8 cellular contexts compared by ENCODE assay signal in the genomic region with DNA sequence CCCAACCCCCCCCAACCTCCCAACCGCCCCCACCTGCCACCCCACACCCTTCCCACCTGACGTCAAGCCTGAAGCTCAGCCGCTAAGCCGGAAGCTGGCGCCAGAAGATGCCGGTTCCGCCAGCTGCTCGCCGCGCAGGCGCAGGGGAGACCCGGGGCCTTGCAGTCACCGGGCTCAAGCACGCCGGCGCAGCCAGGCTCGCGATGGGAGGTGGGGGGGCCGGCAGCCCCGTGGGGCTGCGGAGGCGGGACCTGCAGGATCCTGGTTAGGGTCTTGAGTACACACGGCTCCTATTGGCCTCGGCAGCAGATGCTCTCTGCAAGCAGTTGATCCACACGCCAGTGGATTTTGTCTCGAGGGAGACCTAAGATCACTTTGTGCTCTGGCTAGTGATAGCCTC. TPM values are rescaled to one million over a fixed set of nuclear protein-coding genes. Genes with fewer than 3 reads are reported as not detected.
DNase-seq lines count a peak whose midpoint lies in the region; ATAC-seq, FAIRE-seq and TF ChIP-seq lines count a peak whose summit lies in the region.

A gene (minus strand): TSS at position 109 of the 400 bp plus-strand sequence. CDS start 4,268 bp downstream, outside the sequence.

- peaks cover 52% of the 10 kb centered on the region for H3K79me2 ChIP-seq in DND-41 (ENCODE audit: insufficient read depth, low read length)
- peaks cover 49% of the 10 kb centered on the region for H3K79me2 ChIP-seq in Karpas-422 (ENCODE audit: low read length)
- H3K79me2 ChIP-seq in fibroblast of lung (ENCODE audit: control insufficient read depth, insufficient read depth, low read length): peaks cover 27% of the 10 kb centered on the region

- H4K20me1 ChIP-seq in DND-41 (ENCODE audit: insufficient read depth, low read length): peaks cover 12% of the 10 kb centered on the region; the same call in 1 of the 2 replicates
- peaks cover 3% of the 10 kb centered on the region; the same call in 1 of the 2 replicates for H4K20me1 ChIP-seq in Karpas-422 (ENCODE audit: insufficient read depth, low read depth, low read length)
- H4K20me1 ChIP-seq in fibroblast of lung (ENCODE audit: control insufficient read depth, extremely low read depth, insufficient read depth, low read length): no peaks in the 10 kb centered on the region

- H3K9me3 ChIP-seq in DND-41 (ENCODE audit: insufficient read depth, low read length, severe bottlenecking) (no peaks in the 10 kb centered on the region), Karpas-422 (ENCODE audit: low read length) (no peaks in the 10 kb centered on the region), fibroblast of lung (ENCODE audit: control insufficient read depth, insufficient read depth, low read depth, low read length) (no peaks in the 10 kb centered on the region)
- H3K9me3 ChIP-seq in naive thymus-derived CD4-positive, alpha-beta T cell (ENCODE audit: control insufficient read depth in 2 of 3, low read length in 3 of 3): peaks cover 0 to 5% (median 0%) of the 10 kb centered on the region in 3 experiments

- H3K4me1 ChIP-seq in DND-41 (ENCODE audit: insufficient read depth, low read length) (peaks cover 64% of the 10 kb centered on the region), Karpas-422 (ENCODE audit: low read length) (peaks cover 55% of the 10 kb centered on the region), fibroblast of lung (ENCODE audit: control insufficient read depth, extremely low read depth, insufficient read depth, low read length) (peaks cover 2% of the 10 kb centered on the region)
- peaks cover 33 to 44% of the 10 kb centered on the region in 2 donors for H3K4me1 ChIP-seq in naive thymus-derived CD4-positive, alpha-beta T cell (ENCODE audit: control insufficient read depth in 2 of 2, insufficient read depth in 2 of 2, low read length in 2 of 2)

- H3K9me2 ChIP-seq in Karpas-422 (replicated peaks; ENCODE audit: insufficient read depth, low read length): no peaks in the 10 kb centered on the region

- peak within 1 kb of the TSS; percentile 74 for H3K4me2 ChIP-seq in DND-41 (ENCODE audit: insufficient read depth, low read length)
- H3K4me2 ChIP-seq in Karpas-422 (ENCODE audit: low read depth, low read length, poor library complexity, severe bottlenecking): peak within 1 kb of the TSS; percentile 83
- peak within 1 kb of the TSS; percentile 93 for H3K4me2 ChIP-seq in fibroblast of lung (ENCODE audit: extremely low read depth, insufficient read depth, low read length)

- peak within 1 kb of the TSS; percentile 11 to 60; a peak in 3 of 4 replicates for H3K4me3 ChIP-seq in DND-41 (ENCODE audit: low read depth in 1 of 2, low read length in 2 of 2)
- H3K4me3 ChIP-seq in Karpas-422 (ENCODE audit: low read length): peak within 1 kb of the TSS; percentile 90
- peak within 1 kb of the TSS; percentile 54 to 69 (median 66) for H3K4me3 ChIP-seq in fibroblast of lung (replicated peaks in 1 of 4; ENCODE audit: control extremely low read depth in 1 of 4, insufficient read depth in 1 of 4, low read depth in 3 of 4, low read length in 4 of 4)
- H3K4me3 ChIP-seq in naive thymus-derived CD4-positive, alpha-beta T cell (ENCODE audit: low read length): peak within 1 kb of the TSS; percentile 85

- no peak for FAIRE-seq in RCC 7860 (lab: Jason Lieb, UNC)

- CTCF ChIA-PET in naive thymus-derived CD4-positive, alpha-beta T cell (lab: Charles Lee): interaction anchor here (0.6 kb wide), 1 partner anchor 731 kb away, joined by 3 read pairs; no protein-coding TSS in a partner anchor

- H3K27ac ChIP-seq in DND-41 (ENCODE audit: low read length) (peak within 1 kb of the TSS; percentile 79), Karpas-422 (ENCODE audit: low read length) (peak within 1 kb of the TSS; percentile 73), fibroblast of lung (ENCODE audit: insufficient read depth, low read length) (peak within 1 kb of the TSS; percentile 67)
- H3K27ac ChIP-seq in naive thymus-derived CD4-positive, alpha-beta T cell (ENCODE audit: low read depth, low read length): peak within 1 kb of the TSS; percentile 58

- intact Hi-C loops in activated T-helper 1 cell treated with anti-CD3 and anti-CD28 coated beads, Interleukin-12 subunit alpha, Interleukin-12 subunit beta, Interleukin-2, Interleukin-4 antibody, amounts not matched to agents 30 ng/mL and 10 ng/mL and 1 ng/mL, durations not matched to agents 14 hours and 24 hours and 36 hours (cut with micrococcal nuclease): loop anchor here (2.0 to 5.0 kb wide), 2 partner anchors 15 to 1922 kb away; no protein-coding TSS in a partner anchor
- intact Hi-C loops in naive thymus-derived CD4-positive, alpha-beta T cell (cut with micrococcal nuclease): loop anchor here (1.0 to 10.0 kb wide), 6 partner anchors 39 to 1681 kb away; a partner anchor contains a TSS

- peaks cover 3% of the 10 kb centered on the region for H3K27me3 Mint-ChIP-seq in activated T-helper 1 cell treated with anti-CD3 and anti-CD28 coated beads, Interleukin-12 subunit alpha, Interleukin-12 subunit beta, Interleukin-2, Interleukin-4 antibody, amounts not matched to agents 30 ng/mL and 10 ng/mL and 1 ng/mL, durations not matched to agents 14 hours and 24 hours and 36 hours (ENCODE audit: insufficient read depth)
- peaks cover 0 to 4% (median 0%) of the 10 kb centered on the region in 5 donors for H3K27me3 Mint-ChIP-seq in naive thymus-derived CD4-positive, alpha-beta T cell
- H3K27me3 Mint-ChIP-seq in stimulated activated memory B cell treated with anti-CD40 and anti-IgM and Interleukin-4, amounts not matched to agents 10 μg/mL and 1 μg/mL and 100 μg/mL, for 72 hours: no peaks in the 10 kb centered on the region

- H3K4me3 Mint-ChIP-seq in activated T-helper 1 cell treated with anti-CD3 and anti-CD28 coated beads, Interleukin-12 subunit alpha, Interleukin-12 subunit beta, Interleukin-2, Interleukin-4 antibody, amounts not matched to agents 30 ng/mL and 10 ng/mL and 1 ng/mL, durations not matched to agents 14 hours and 24 hours and 36 hours: peak within 1 kb of the TSS; percentile 95
- H3K4me3 Mint-ChIP-seq in naive thymus-derived CD4-positive, alpha-beta T cell: peak within 1 kb of the TSS; percentile 75 to 98 (median 95)
- H3K4me3 Mint-ChIP-seq in stimulated activated memory B cell treated with anti-CD40 and anti-IgM and Interleukin-4, amounts not matched to agents 10 μg/mL and 1 μg/mL and 100 μg/mL, for 72 hours: peak within 1 kb of the TSS; percentile 94

- H3K36me3 Mint-ChIP-seq in activated T-helper 1 cell treated with anti-CD3 and anti-CD28 coated beads, Interleukin-12 subunit alpha, Interleukin-12 subunit beta, Interleukin-2, Interleukin-4 antibody, amounts not matched to agents 30 ng/mL and 10 ng/mL and 1 ng/mL, durations not matched to agents 14 hours and 24 hours and 36 hours (ENCODE audit: low read depth): peaks cover 17% of the 10 kb centered on the region
- peaks cover 0 to 21% (median 17%) of the 10 kb centered on the region in 5 donors for H3K36me3 Mint-ChIP-seq in naive thymus-derived CD4-positive, alpha-beta T cell
- peaks cover 13% of the 10 kb centered on the region for H3K36me3 Mint-ChIP-seq in stimulated activated memory B cell treated with anti-CD40 and anti-IgM and Interleukin-4, amounts not matched to agents 10 μg/mL and 1 μg/mL and 100 μg/mL, for 72 hours

- ATAC-seq in DND-41 (ENCODE audit: insufficient read depth, low read depth) (peak; percentile 80), GM21825 (IDR thresholded peaks at IDR 0.05; ENCODE audit: unreplicated experiment) (peak; percentile 65)
- peak; percentile 78 for ATAC-seq in naive thymus-derived CD4-positive, alpha-beta T cell
- ATAC-seq in stimulated activated memory B cell treated with anti-CD40 and anti-IgM and Interleukin-4, amounts not matched to agents 10 μg/mL and 1 μg/mL and 100 μg/mL, for 72 hours: peak; percentile 87

- no peaks in the 10 kb centered on the region for H3K9me3 Mint-ChIP-seq in activated T-helper 1 cell treated with anti-CD3 and anti-CD28 coated beads, Interleukin-12 subunit alpha, Interleukin-12 subunit beta, Interleukin-2, Interleukin-4 antibody, amounts not matched to agents 30 ng/mL and 10 ng/mL and 1 ng/mL, durations not matched to agents 14 hours and 24 hours and 36 hours
- peaks cover 0 to 28% (median 4%) of the 10 kb centered on the region in 11 donors for H3K9me3 Mint-ChIP-seq in naive thymus-derived CD4-positive, alpha-beta T cell
- no peaks in the 10 kb centered on the region for H3K9me3 Mint-ChIP-seq in stimulated activated memory B cell treated with anti-CD40 and anti-IgM and Interleukin-4, amounts not matched to agents 10 μg/mL and 1 μg/mL and 100 μg/mL, for 72 hours

- TF ChIP-seq CTCF in DND-41 (IDR thresholded peaks at IDR 0.05; ENCODE audit: borderline replicate concordance, extremely low read depth, low read length, poor library complexity, severe bottlenecking): no peak
- no peak for TF ChIP-seq CTCF in fibroblast of lung (conservative IDR thresholded peaks at IDR 0.05 in 1 of 2, IDR thresholded peaks at IDR 0.05 in 1 of 2; ENCODE audit: low read depth in 1 of 2, low read length in 2 of 2)

- DNase-seq in DND-41 (peak; percentile 95), Karpas-422 (peak; percentile 97), RCC 7860 (ENCODE audit: low spot score) (peak; percentile 71), fibroblast of lung (ENCODE audit: low read depth in 2 of 2) (peak; percentile 92 to 93)
- DNase-seq in activated T-helper 1 cell treated with anti-CD3 and anti-CD28 coated beads, Interleukin-12 subunit alpha, Interleukin-12 subunit beta, Interleukin-2, Interleukin-4 antibody, amounts not matched to agents 30 ng/mL and 10 ng/mL and 1 ng/mL, durations not matched to agents 14 hours and 24 hours and 36 hours (ENCODE audit: low spot score): peak; percentile 89
- DNase-seq in naive thymus-derived CD4-positive, alpha-beta T cell: peak; percentile 84 to 96 (median 92)

- peaks cover 53% of the 10 kb centered on the region for H3K4me1 Mint-ChIP-seq in activated T-helper 1 cell treated with anti-CD3 and anti-CD28 coated beads, Interleukin-12 subunit alpha, Interleukin-12 subunit beta, Interleukin-2, Interleukin-4 antibody, amounts not matched to agents 30 ng/mL and 10 ng/mL and 1 ng/mL, durations not matched to agents 14 hours and 24 hours and 36 hours (ENCODE audit: low read depth)
- H3K4me1 Mint-ChIP-seq in naive thymus-derived CD4-positive, alpha-beta T cell: peaks cover 14 to 60% (median 54%) of the 10 kb centered on the region in 7 donors
- H3K4me1 Mint-ChIP-seq in stimulated activated memory B cell treated with anti-CD40 and anti-IgM and Interleukin-4, amounts not matched to agents 10 μg/mL and 1 μg/mL and 100 μg/mL, for 72 hours: peaks cover 57% of the 10 kb centered on the region

- POLR2A ChIA-PET in naive thymus-derived CD4-positive, alpha-beta T cell (lab: Charles Lee): interaction anchor here (0.7 kb wide), 1 partner anchor 113 kb away, joined by 3 read pairs; no protein-coding TSS in a partner anchor

- H3K36me3 ChIP-seq in DND-41 (ENCODE audit: insufficient read depth, low read length) (peaks cover 7% of the 10 kb centered on the region), Karpas-422 (ENCODE audit: insufficient read depth, low read length) (peaks cover 12% of the 10 kb centered on the region), fibroblast of lung (ENCODE audit: control insufficient read depth, insufficient read depth, low read length) (no peaks in the 10 kb centered on the region)
- peaks cover 0 to 14% (median 0%) of the 10 kb centered on the region in 3 experiments for H3K36me3 ChIP-seq in naive thymus-derived CD4-positive, alpha-beta T cell (ENCODE audit: control insufficient read depth in 2 of 3, insufficient read depth in 3 of 3, low read length in 3 of 3)

- H3K27ac Mint-ChIP-seq in activated T-helper 1 cell treated with anti-CD3 and anti-CD28 coated beads, Interleukin-12 subunit alpha, Interleukin-12 subunit beta, Interleukin-2, Interleukin-4 antibody, amounts not matched to agents 30 ng/mL and 10 ng/mL and 1 ng/mL, durations not matched to agents 14 hours and 24 hours and 36 hours: peak within 1 kb of the TSS; percentile 80
- peak within 1 kb of the TSS; percentile 77 to 97 (median 90) for H3K27ac Mint-ChIP-seq in naive thymus-derived CD4-positive, alpha-beta T cell
- peak within 1 kb of the TSS; percentile 88 for H3K27ac Mint-ChIP-seq in stimulated activated memory B cell treated with anti-CD40 and anti-IgM and Interleukin-4, amounts not matched to agents 10 μg/mL and 1 μg/mL and 100 μg/mL, for 72 hours

- no peaks in the 10 kb centered on the region for H3K27me3 ChIP-seq in DND-41 (ENCODE audit: insufficient read depth, low read length, poor library complexity)
- H3K27me3 ChIP-seq in Karpas-422 (ENCODE audit: low read length): no peaks in the 10 kb centered on the region
- no peaks in the 10 kb centered on the region for H3K27me3 ChIP-seq in fibroblast of lung (ENCODE audit: control insufficient read depth, insufficient read depth, low read length)
- no peaks in the 10 kb centered on the region for H3K27me3 ChIP-seq in naive thymus-derived CD4-positive, alpha-beta T cell (ENCODE audit: control insufficient read depth in 2 of 2, insufficient read depth in 2 of 2, low read length in 2 of 2)

- H3K9ac ChIP-seq in DND-41 (ENCODE audit: low read depth, low read length): peak within 1 kb of the TSS; percentile 52
- peak within 1 kb of the TSS; percentile 97 for H3K9ac ChIP-seq in Karpas-422 (ENCODE audit: low read length)
- peak within 1 kb of the TSS; percentile 58 for H3K9ac ChIP-seq in fibroblast of lung (ENCODE audit: insufficient read depth, low read length)

- H2AFZ ChIP-seq in DND-41 (ENCODE audit: low read depth, low read length): peak within 1 kb of the TSS; percentile 82
- peak within 1 kb of the TSS; percentile 77; the same call in 1 of the 2 replicates for H2AFZ ChIP-seq in Karpas-422 (ENCODE audit: low read length)
- peak within 1 kb of the TSS; percentile 98 for H2AFZ ChIP-seq in fibroblast of lung (ENCODE audit: low read length)

RNA-seq across cellular contexts. Expression of the gene that starts here (rescaled TPM):
- 10.8 and 18.7 TPM in 2 replicates for total RNA-seq in Karpas-422 (2014; rRNA removed; shearing (Covaris generic); ENCODE audit: low replicate concordance)
- total RNA-seq in activated T-helper 1 cell treated with anti-CD3 and anti-CD28 coated beads, Interleukin-12 subunit alpha, Interleukin-12 subunit beta, Interleukin-2, Interleukin-4 antibody, amounts not matched to agents 30 ng/mL and 10 ng/mL and 1 ng/mL, durations not matched to agents 14 hours and 24 hours and 36 hours: 10.0 and 11.2 TPM in 2 replicates
- 7.7 and 11.6 TPM in 2 replicates for total RNA-seq in fibroblast of lung
- 7.8 and 9.4 TPM in 2 replicates for polyA plus RNA-seq in fibroblast of lung
- 5.6 and 6.8 TPM in 2 replicates for polyA plus RNA-seq in fibroblast of lung (2012)
- polyA minus RNA-seq in fibroblast of lung (ENCODE audit: low replicate concordance): 0.59 and 1.2 TPM in 2 replicates
- total RNA-seq in naive thymus-derived CD4-positive, alpha-beta T cell: 10 to 100 TPM in 2 of 5 experiments, 1 to 10 TPM in 3; 2.7 to 10.4 (median 9.1) TPM
- polyA plus RNA-seq in naive thymus-derived CD4-positive, alpha-beta T cell: 10 to 100 TPM in 1 of 2 donors, 1 to 10 TPM in 1; 6.1 to 10.1 TPM

Comparison
In these comparisons a context has a peak if more than half of its experiments do, and no peak if none do; other contexts are left out.
1. Peak in every context shown above with its lines: DNase-seq, ATAC-seq, H3K4me3 ChIP-seq and H3K27ac ChIP-seq.
2. H3K4me3 ChIP-seq: peak in every context shown above with its lines; median percentile 90 in Karpas-422; 85 in naive thymus-derived CD4-positive, alpha-beta T cell; 66 in fibroblast of lung; 36 in DND-41.